In genomic region chr17:35048685-35049379, GRCh38 we compare ENCODE assay signal across 12 cellular contexts. TPM values are rescaled to one million over a fixed set of nuclear protein-coding genes. Genes with fewer than 3 reads are reported as not detected.
DNase-seq lines count a peak whose midpoint lies in the region; ATAC-seq, FAIRE-seq and TF ChIP-seq lines count a peak whose summit lies in the region.
"Had no signal": no experiment of that assay in that cellular context is flagged by ENCODE, and none has a peak within 500 bp of the region (broad histone marks: within the 10 kb centered on the region; RNA-seq: fewer than 3 reads in every experiment).

No MANE protein-coding gene starts in this region.

- POLR2A ChIA-PET in activated CD4-positive, alpha-beta T cell treated with anti-CD3 and anti-CD28 coated beads, Interleukin-2, amount 10 ng/mL, durations not matched to agents 7 days and 5 days (lab: Charles Lee): no interaction called here
- POLR2A ChIA-PET in activated B cell treated with CpG ODN at 0.5 μM for 24 hours (lab: Charles Lee): no interaction called here

- H3K27me3 Mint-ChIP-seq in activated CD4-positive, alpha-beta T cell treated with anti-CD3 and anti-CD28 coated beads, Interleukin-2, amount 10 ng/mL, durations not matched to agents 7 days and 5 days: no peaks in the 10 kb centered on the region
- H3K27me3 Mint-ChIP-seq in activated B cell treated with CpG ODN at 0.5 μM for 24 hours: no peaks in the 10 kb centered on the region

- H3K4me3 Mint-ChIP-seq in activated CD4-positive, alpha-beta T cell treated with anti-CD3 and anti-CD28 coated beads, Interleukin-2, amount 10 ng/mL, durations not matched to agents 7 days and 5 days: peak overlapping the region; percentile 5
- H3K4me3 Mint-ChIP-seq in activated B cell treated with CpG ODN at 0.5 μM for 24 hours: no peak overlapping the region
- peak overlapping the region; percentile 15 for H3K4me3 Mint-ChIP-seq in stimulated activated effector memory CD8-positive, alpha-beta T cell treated with anti-CD3 and anti-CD28 coated beads, Interleukin-12 subunit alpha, Interleukin-12 subunit beta, amount 100 ng/mL, for 72 hours

- no peak for DNase-seq in activated CD4-positive, alpha-beta T cell treated with anti-CD3 and anti-CD28 coated beads, Interleukin-2, amount 10 ng/mL, durations not matched to agents 7 days and 5 days
- no peak for DNase-seq in activated CD4-positive, alpha-beta T cell treated with anti-CD3 and anti-CD28 coated beads for 1 hour
- DNase-seq in activated B cell treated with CpG ODN at 0.5 μM for 24 hours: no peak
- DNase-seq in dorsolateral prefrontal cortex: no peak
- no peak for DNase-seq in stimulated activated effector memory CD8-positive, alpha-beta T cell treated with anti-CD3 and anti-CD28 coated beads, Interleukin-12 subunit alpha, Interleukin-12 subunit beta, amount 100 ng/mL, for 72 hours (ENCODE audit: low spot score in 2 of 2)
- no peak for DNase-seq in urothelium cell line (ENCODE audit: low spot score)
- no peak for DNase-seq in iPS-NIHi11 (ENCODE audit: low spot score)
- DNase-seq: erythroblast, mammary epithelial cell, SHP77 treated with DMSO at 0.1 percent for 48 hours had no signal

- peak overlapping the region; percentile 72 for H3K27ac Mint-ChIP-seq in activated CD4-positive, alpha-beta T cell treated with anti-CD3 and anti-CD28 coated beads, Interleukin-2, amount 10 ng/mL, durations not matched to agents 7 days and 5 days
- H3K27ac Mint-ChIP-seq in activated B cell treated with CpG ODN at 0.5 μM for 24 hours: peak overlapping the region; percentile 9
- H3K27ac Mint-ChIP-seq in stimulated activated effector memory CD8-positive, alpha-beta T cell treated with anti-CD3 and anti-CD28 coated beads, Interleukin-12 subunit alpha, Interleukin-12 subunit beta, amount 100 ng/mL, for 72 hours: peak overlapping the region; percentile 74

- H3K4me3 ChIP-seq in dorsolateral prefrontal cortex: no peak overlapping the region

- intact Hi-C loops in activated B cell treated with CpG ODN at 0.5 μM for 24 hours (cut with micrococcal nuclease) (loop anchor here (5.0 kb wide), 1 partner anchor 52 kb away; no protein-coding TSS in a partner anchor), dorsolateral prefrontal cortex (cut with DNase I) (no loop called here)

- CTCF ChIA-PET in activated CD4-positive, alpha-beta T cell treated with anti-CD3 and anti-CD28 coated beads, Interleukin-2, amount 10 ng/mL, durations not matched to agents 7 days and 5 days (lab: Charles Lee): interaction anchor here (0.9 to 1.6 kb wide), 5 partner anchors 12 to 760 kb away, joined by 3 to 4 read pairs (median 3); no protein-coding TSS in a partner anchor
- CTCF ChIA-PET in activated B cell treated with CpG ODN at 0.5 μM for 24 hours (lab: Charles Lee): interaction anchor here (1.0 kb wide), 1 partner anchor 8 kb away, joined by 3 read pairs; no protein-coding TSS in a partner anchor

- peak overlapping the region in 44 of 59 donors; percentile 3 to 100 (median 67) for H3K27ac ChIP-seq in dorsolateral prefrontal cortex

- no peaks in the 10 kb centered on the region for H3K27me3 ChIP-seq in dorsolateral prefrontal cortex

- peaks cover 77% of the 10 kb centered on the region for H3K4me1 Mint-ChIP-seq in activated CD4-positive, alpha-beta T cell treated with anti-CD3 and anti-CD28 coated beads, Interleukin-2, amount 10 ng/mL, durations not matched to agents 7 days and 5 days
- peaks cover 80% of the 10 kb centered on the region for H3K4me1 Mint-ChIP-seq in activated B cell treated with CpG ODN at 0.5 μM for 24 hours
- H3K4me1 Mint-ChIP-seq in stimulated activated effector memory CD8-positive, alpha-beta T cell treated with anti-CD3 and anti-CD28 coated beads, Interleukin-12 subunit alpha, Interleukin-12 subunit beta, amount 100 ng/mL, for 72 hours: peaks cover 66% of the 10 kb centered on the region

- peaks cover 28% of the 10 kb centered on the region for H3K36me3 Mint-ChIP-seq in activated CD4-positive, alpha-beta T cell treated with anti-CD3 and anti-CD28 coated beads, Interleukin-2, amount 10 ng/mL, durations not matched to agents 7 days and 5 days (ENCODE audit: low read depth)
- peaks cover 3% of the 10 kb centered on the region for H3K36me3 Mint-ChIP-seq in activated B cell treated with CpG ODN at 0.5 μM for 24 hours (ENCODE audit: low read depth)
- H3K36me3 Mint-ChIP-seq in stimulated activated effector memory CD8-positive, alpha-beta T cell treated with anti-CD3 and anti-CD28 coated beads, Interleukin-12 subunit alpha, Interleukin-12 subunit beta, amount 100 ng/mL, for 72 hours: peaks cover 12% of the 10 kb centered on the region

- FAIRE-seq in urothelium cell line (lab: Jason Lieb, UNC): no peak
- FAIRE-seq: colon had no signal

- no peak for TF ChIP-seq CTCF in activated B cell treated with CpG ODN at 0.5 μM for 24 hours (IDR thresholded peaks at IDR 0.05)
- no peak for TF ChIP-seq CTCF in dorsolateral prefrontal cortex (IDR thresholded peaks at IDR 0.05 in 54 of 56, conservative IDR thresholded peaks at IDR 0.05 in 2 of 56; ENCODE audit: low read depth in 1 of 56, partially characterized antibody in 56 of 56)

- H3K9me3 Mint-ChIP-seq in activated CD4-positive, alpha-beta T cell treated with anti-CD3 and anti-CD28 coated beads, Interleukin-2, amount 10 ng/mL, durations not matched to agents 7 days and 5 days: no peaks in the 10 kb centered on the region
- no peaks in the 10 kb centered on the region for H3K9me3 Mint-ChIP-seq in activated B cell treated with CpG ODN at 0.5 μM for 24 hours
- H3K9me3 Mint-ChIP-seq in stimulated activated effector memory CD8-positive, alpha-beta T cell treated with anti-CD3 and anti-CD28 coated beads, Interleukin-12 subunit alpha, Interleukin-12 subunit beta, amount 100 ng/mL, for 72 hours: no peaks in the 10 kb centered on the region

- ATAC-seq in activated B cell treated with CpG ODN at 0.5 μM for 24 hours (ENCODE audit: low read depth): no peak
- ATAC-seq in stimulated activated effector memory CD8-positive, alpha-beta T cell treated with anti-CD3 and anti-CD28 coated beads, Interleukin-12 subunit alpha, Interleukin-12 subunit beta, amount 100 ng/mL, for 72 hours: no peak
- ATAC-seq in HG03378 (IDR thresholded peaks at IDR 0.05; ENCODE audit: unreplicated experiment): no peak

RNA-seq across cellular contexts. Expression of gene RFFL, which starts 14.7 kb away (rescaled TPM):
- 10 to 100 TPM; 36.0 to 40.1 TPM for total RNA-seq in activated CD4-positive, alpha-beta T cell treated with anti-CD3 and anti-CD28 coated beads, Interleukin-2, amount 10 ng/mL, durations not matched to agents 7 days and 5 days
- 31.5 and 34.1 TPM in 2 replicates for total RNA-seq in activated B cell treated with CpG ODN at 0.5 μM for 24 hours
- 100 to 1,000 TPM in 3 of 120 experiments, 10 to 100 TPM in 117; 18.0 to 137 (median 45.5) TPM for total RNA-seq in dorsolateral prefrontal cortex

Comparison
In these comparisons a context has a peak if more than half of its experiments do, and no peak if none do; other contexts are left out.
1. H3K27ac Mint-ChIP-seq: peak in every context shown above with its lines; median percentile 74 in stimulated activated effector memory CD8-positive, alpha-beta T cell treated with anti-CD3 and anti-CD28 coated beads, Interleukin-12 subunit alpha, Interleukin-12 subunit beta, amount 100 ng/mL, for 72 hours; 72 in activated CD4-positive, alpha-beta T cell treated with anti-CD3 and anti-CD28 coated beads, Interleukin-2, amount 10 ng/mL, durations not matched to agents 7 days and 5 days; 9 in activated B cell treated with CpG ODN at 0.5 μM for 24 hours.